ENCODE assay signal across 1 cellular context in the genomic region with DNA sequence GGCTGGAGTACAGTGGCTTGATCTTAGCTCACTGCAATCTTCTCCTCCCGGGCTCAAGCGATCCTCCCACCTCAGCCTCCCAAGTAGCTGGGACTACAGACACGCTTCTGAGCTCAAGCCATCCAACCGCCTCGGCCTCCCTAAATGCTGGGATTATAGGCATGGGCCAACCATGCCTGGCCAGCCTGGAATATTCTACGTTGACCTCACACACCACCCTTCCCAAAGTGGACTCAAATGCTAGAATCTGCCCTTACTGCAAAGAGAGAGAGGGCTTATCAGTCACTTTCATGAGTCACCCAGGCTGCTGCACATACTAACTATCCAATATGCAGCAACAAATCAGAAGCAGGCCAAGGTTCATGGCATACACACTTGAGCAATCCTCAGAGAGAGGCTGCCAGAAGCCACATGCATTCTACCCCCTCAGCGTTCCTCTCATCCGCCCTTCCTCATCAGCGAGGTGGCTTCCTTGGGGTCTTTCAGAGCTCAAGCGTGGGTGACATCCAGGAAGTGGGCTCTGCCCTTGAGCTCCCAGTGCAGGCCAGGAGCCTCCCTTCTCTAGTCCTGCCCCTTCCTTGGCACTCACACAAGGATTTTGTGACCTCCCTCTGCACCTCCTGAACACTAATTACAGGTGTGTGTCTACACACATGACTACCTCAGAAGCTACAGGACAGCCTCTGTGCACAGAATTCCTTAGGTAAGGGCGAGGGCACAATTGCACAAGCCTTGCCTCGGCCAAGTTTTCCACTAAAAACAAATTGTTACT.
A peak's percentile ranks its signal among the peaks of the same experiment; 100 is the strongest.
TF ChIP-seq lines count a peak whose summit lies in the region.

No MANE protein-coding gene starts in this region.

TF ChIP-seq in HepG2, 621 proteins besides CTCF, POLR2A, EP300 and RAD21 (continued from another document and continues in another):
- TF ChIP-seq, protein P1, sequence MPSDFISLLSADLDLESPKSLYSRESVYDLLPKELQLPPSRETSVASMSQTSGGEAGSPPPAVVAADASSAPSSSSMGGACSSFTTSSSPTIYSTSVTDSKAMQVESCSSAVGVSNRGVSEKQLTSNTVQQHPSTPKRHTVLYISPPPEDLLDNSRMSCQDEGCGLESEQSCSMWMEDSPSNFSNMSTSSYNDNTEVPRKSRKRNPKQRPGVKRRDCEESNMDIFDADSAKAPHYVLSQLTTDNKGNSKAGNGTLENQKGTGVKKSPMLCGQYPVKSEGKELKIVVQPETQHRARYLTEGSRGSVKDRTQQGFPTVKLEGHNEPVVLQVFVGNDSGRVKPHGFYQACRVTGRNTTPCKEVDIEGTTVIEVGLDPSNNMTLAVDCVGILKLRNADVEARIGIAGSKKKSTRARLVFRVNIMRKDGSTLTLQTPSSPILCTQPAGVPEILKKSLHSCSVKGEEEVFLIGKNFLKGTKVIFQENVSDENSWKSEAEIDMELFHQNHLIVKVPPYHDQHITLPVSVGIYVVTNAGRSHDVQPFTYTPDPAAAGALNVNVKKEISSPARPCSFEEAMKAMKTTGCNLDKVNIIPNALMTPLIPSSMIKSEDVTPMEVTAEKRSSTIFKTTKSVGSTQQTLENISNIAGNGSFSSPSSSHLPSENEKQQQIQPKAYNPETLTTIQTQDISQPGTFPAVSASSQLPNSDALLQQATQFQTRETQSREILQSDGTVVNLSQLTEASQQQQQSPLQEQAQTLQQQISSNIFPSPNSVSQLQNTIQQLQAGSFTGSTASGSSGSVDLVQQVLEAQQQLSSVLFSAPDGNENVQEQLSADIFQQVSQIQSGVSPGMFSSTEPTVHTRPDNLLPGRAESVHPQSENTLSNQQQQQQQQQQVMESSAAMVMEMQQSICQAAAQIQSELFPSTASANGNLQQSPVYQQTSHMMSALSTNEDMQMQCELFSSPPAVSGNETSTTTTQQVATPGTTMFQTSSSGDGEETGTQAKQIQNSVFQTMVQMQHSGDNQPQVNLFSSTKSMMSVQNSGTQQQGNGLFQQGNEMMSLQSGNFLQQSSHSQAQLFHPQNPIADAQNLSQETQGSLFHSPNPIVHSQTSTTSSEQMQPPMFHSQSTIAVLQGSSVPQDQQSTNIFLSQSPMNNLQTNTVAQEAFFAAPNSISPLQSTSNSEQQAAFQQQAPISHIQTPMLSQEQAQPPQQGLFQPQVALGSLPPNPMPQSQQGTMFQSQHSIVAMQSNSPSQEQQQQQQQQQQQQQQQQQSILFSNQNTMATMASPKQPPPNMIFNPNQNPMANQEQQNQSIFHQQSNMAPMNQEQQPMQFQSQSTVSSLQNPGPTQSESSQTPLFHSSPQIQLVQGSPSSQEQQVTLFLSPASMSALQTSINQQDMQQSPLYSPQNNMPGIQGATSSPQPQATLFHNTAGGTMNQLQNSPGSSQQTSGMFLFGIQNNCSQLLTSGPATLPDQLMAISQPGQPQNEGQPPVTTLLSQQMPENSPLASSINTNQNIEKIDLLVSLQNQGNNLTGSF (CRISPR knock-in tag; IDR thresholded peaks at IDR 0.05), result no peak
- TF ChIP-seq NR1H2 (CRISPR knock-in tag; IDR thresholded peaks at IDR 0.05; ENCODE audit: borderline replicate concordance, low read depth) (no peak; the same call in 1 of the 2 replicates), ZNF224 (CRISPR knock-in tag; IDR thresholded peaks at IDR 0.05) (no peak), DR1 (CRISPR knock-in tag; IDR thresholded peaks at IDR 0.05) (no peak), KMT2B (CRISPR knock-in tag; IDR thresholded peaks at IDR 0.05) (no peak), MTA1 (CRISPR knock-in tag; IDR thresholded peaks at IDR 0.05; ENCODE audit: borderline replicate concordance) (peak; percentile 62; the same call in 1 of the 2 replicates), ZNF382 (CRISPR knock-in tag; IDR thresholded peaks at IDR 0.05; ENCODE audit: borderline replicate concordance) (no peak), ZNF747 (CRISPR knock-in tag; IDR thresholded peaks at IDR 0.05; ENCODE audit: borderline replicate concordance) (no peak), PHF5A (CRISPR knock-in tag; IDR thresholded peaks at IDR 0.05; ENCODE audit: low read depth, unreplicated experiment) (no peak), ZKSCAN1 (IDR thresholded peaks at IDR 0.05; ENCODE audit: low read length) (peak; percentile 54; the same call in 1 of the 2 replicates), ZNF260 (CRISPR knock-in tag; IDR thresholded peaks at IDR 0.05; ENCODE audit: borderline replicate concordance, low read depth) (no peak), ZNF10 (CRISPR knock-in tag; IDR thresholded peaks at IDR 0.05; ENCODE audit: borderline replicate concordance, low read depth) (no peak), ZBTB7A (CRISPR knock-in tag; IDR thresholded peaks at IDR 0.05) (peak; percentile 77; the same call in 1 of the 2 replicates), PRMT3 (CRISPR knock-in tag; IDR thresholded peaks at IDR 0.05; ENCODE audit: borderline replicate concordance, low read depth) (no peak), ZNF570 (CRISPR knock-in tag; IDR thresholded peaks at IDR 0.05; ENCODE audit: borderline replicate concordance) (no peak), SETDB1 (CRISPR knock-in tag; IDR thresholded peaks at IDR 0.05; ENCODE audit: borderline replicate concordance) (no peak), TEAD2 (CRISPR knock-in tag; IDR thresholded peaks at IDR 0.05) (no peak), ARHGAP35 (CRISPR knock-in tag; IDR thresholded peaks at IDR 0.05; ENCODE audit: borderline replicate concordance) (no peak), ASH2L (IDR thresholded peaks at IDR 0.05; ENCODE audit: insufficient read length, low read depth, low read length) (peak; percentile 61), PLRG1 (conservative IDR thresholded peaks at IDR 0.05) (no peak), TSC22D2 (CRISPR knock-in tag; IDR thresholded peaks at IDR 0.05; ENCODE audit: borderline replicate concordance) (0 out of 2 replicates have a peak, but pooled peaks have one; percentile 45), HNRNPH1 (optimal IDR thresholded peaks at IDR 0.05; ENCODE audit: low read depth, low read length) (no peak), TBX2 (CRISPR knock-in tag; IDR thresholded peaks at IDR 0.05; ENCODE audit: borderline replicate concordance) (peak; percentile 63; the same call in 1 of the 2 replicates), ZBTB42 (CRISPR knock-in tag; IDR thresholded peaks at IDR 0.05) (no peak), ZNF235 (CRISPR knock-in tag; IDR thresholded peaks at IDR 0.05; ENCODE audit: borderline replicate concordance) (0 out of 2 replicates have a peak, but pooled peaks have one; percentile 36), CENPT (CRISPR knock-in tag; IDR thresholded peaks at IDR 0.05; ENCODE audit: low read depth) (no peak), U2AF2 (IDR thresholded peaks at IDR 0.05; ENCODE audit: low read depth, low read length) (no peak), ZNF616 (CRISPR knock-in tag; IDR thresholded peaks at IDR 0.05; ENCODE audit: low read depth) (no peak), ZNF383 (CRISPR knock-in tag; IDR thresholded peaks at IDR 0.05; ENCODE audit: borderline replicate concordance) (no peak), MTF2 (CRISPR knock-in tag; IDR thresholded peaks at IDR 0.05; ENCODE audit: borderline replicate concordance) (no peak), ZNF333 (CRISPR knock-in tag; IDR thresholded peaks at IDR 0.05; ENCODE audit: borderline replicate concordance) (no peak), ZNF124 (CRISPR knock-in tag; IDR thresholded peaks at IDR 0.05) (no peak), REL (CRISPR knock-in tag; conservative IDR thresholded peaks at IDR 0.05) (no peak), SRF (IDR thresholded peaks at IDR 0.05; ENCODE audit: low read depth, low read length) (no peak), TAF1 (CRISPR knock-in tag; IDR thresholded peaks at IDR 0.05) (peak; percentile 23; the same call in 1 of the 2 replicates), MAZ (IDR thresholded peaks at IDR 0.05; ENCODE audit: borderline replicate concordance, low read depth, low read length) (no peak), MAZ (CRISPR knock-in tag; IDR thresholded peaks at IDR 0.05; ENCODE audit: low read depth) (0 out of 2 replicates have a peak, but pooled peaks have one; percentile 18), BRCA1 (CRISPR knock-in tag; IDR thresholded peaks at IDR 0.05) (no peak), ZNF672 (CRISPR knock-in tag; IDR thresholded peaks at IDR 0.05) (no peak), ZNF766 (CRISPR knock-in tag; IDR thresholded peaks at IDR 0.05; ENCODE audit: borderline replicate concordance) (no peak), ZNF720 (CRISPR knock-in tag; IDR thresholded peaks at IDR 0.05) (no peak), PAF1 (CRISPR knock-in tag; IDR thresholded peaks at IDR 0.05) (no peak)
- TF ChIP-seq, protein P2, sequence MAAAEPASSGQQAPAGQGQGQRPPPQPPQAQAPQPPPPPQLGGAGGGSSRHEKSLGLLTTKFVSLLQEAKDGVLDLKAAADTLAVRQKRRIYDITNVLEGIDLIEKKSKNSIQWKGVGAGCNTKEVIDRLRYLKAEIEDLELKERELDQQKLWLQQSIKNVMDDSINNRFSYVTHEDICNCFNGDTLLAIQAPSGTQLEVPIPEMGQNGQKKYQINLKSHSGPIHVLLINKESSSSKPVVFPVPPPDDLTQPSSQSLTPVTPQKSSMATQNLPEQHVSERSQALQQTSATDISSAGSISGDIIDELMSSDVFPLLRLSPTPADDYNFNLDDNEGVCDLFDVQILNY (CRISPR knock-in tag; conservative IDR thresholded peaks at IDR 0.05), result no peak
- TF ChIP-seq, protein P3, sequence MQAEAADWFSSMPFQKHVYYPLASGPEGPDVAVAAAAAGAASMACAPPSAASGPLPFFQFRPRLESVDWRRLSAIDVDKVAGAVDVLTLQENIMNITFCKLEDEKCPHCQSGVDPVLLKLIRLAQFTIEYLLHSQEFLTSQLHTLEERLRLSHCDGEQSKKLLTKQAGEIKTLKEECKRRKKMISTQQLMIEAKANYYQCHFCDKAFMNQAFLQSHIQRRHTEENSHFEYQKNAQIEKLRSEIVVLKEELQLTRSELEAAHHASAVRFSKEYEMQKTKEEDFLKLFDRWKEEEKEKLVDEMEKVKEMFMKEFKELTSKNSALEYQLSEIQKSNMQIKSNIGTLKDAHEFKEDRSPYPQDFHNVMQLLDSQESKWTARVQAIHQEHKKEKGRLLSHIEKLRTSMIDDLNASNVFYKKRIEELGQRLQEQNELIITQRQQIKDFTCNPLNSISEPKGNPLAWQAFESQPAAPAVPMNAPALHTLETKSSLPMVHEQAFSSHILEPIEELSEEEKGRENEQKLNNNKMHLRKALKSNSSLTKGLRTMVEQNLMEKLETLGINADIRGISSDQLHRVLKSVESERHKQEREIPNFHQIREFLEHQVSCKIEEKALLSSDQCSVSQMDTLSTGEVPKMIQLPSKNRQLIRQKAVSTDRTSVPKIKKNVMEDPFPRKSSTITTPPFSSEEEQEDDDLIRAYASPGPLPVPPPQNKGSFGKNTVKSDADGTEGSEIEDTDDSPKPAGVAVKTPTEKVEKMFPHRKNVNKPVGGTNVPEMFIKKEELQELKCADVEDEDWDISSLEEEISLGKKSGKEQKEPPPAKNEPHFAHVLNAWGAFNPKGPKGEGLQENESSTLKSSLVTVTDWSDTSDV (CRISPR knock-in tag; IDR thresholded peaks at IDR 0.05), result no peak
- TF ChIP-seq, protein P4, sequence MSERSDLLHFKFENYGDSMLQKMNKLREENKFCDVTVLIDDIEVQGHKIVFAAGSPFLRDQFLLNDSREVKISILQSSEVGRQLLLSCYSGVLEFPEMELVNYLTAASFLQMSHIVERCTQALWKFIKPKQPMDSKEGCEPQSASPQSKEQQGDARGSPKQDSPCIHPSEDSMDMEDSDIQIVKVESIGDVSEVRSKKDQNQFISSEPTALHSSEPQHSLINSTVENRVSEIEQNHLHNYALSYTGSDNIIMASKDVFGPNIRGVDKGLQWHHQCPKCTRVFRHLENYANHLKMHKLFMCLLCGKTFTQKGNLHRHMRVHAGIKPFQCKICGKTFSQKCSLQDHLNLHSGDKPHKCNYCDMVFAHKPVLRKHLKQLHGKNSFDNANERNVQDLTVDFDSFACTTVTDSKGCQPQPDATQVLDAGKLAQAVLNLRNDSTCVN (CRISPR knock-in tag; IDR thresholded peaks at IDR 0.05; ENCODE audit: borderline replicate concordance), result peak; percentile 49; the same call in 1 of the 2 replicates
- TF ChIP-seq, protein P5, sequence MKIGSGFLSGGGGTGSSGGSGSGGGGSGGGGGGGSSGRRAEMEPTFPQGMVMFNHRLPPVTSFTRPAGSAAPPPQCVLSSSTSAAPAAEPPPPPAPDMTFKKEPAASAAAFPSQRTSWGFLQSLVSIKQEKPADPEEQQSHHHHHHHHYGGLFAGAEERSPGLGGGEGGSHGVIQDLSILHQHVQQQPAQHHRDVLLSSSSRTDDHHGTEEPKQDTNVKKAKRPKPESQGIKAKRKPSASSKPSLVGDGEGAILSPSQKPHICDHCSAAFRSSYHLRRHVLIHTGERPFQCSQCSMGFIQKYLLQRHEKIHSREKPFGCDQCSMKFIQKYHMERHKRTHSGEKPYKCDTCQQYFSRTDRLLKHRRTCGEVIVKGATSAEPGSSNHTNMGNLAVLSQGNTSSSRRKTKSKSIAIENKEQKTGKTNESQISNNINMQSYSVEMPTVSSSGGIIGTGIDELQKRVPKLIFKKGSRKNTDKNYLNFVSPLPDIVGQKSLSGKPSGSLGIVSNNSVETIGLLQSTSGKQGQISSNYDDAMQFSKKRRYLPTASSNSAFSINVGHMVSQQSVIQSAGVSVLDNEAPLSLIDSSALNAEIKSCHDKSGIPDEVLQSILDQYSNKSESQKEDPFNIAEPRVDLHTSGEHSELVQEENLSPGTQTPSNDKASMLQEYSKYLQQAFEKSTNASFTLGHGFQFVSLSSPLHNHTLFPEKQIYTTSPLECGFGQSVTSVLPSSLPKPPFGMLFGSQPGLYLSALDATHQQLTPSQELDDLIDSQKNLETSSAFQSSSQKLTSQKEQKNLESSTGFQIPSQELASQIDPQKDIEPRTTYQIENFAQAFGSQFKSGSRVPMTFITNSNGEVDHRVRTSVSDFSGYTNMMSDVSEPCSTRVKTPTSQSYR (CRISPR knock-in tag; IDR thresholded peaks at IDR 0.05; ENCODE audit: borderline replicate concordance), result peak; percentile 70; the same call in 1 of the 2 replicates
- TF ChIP-seq, protein P6, sequence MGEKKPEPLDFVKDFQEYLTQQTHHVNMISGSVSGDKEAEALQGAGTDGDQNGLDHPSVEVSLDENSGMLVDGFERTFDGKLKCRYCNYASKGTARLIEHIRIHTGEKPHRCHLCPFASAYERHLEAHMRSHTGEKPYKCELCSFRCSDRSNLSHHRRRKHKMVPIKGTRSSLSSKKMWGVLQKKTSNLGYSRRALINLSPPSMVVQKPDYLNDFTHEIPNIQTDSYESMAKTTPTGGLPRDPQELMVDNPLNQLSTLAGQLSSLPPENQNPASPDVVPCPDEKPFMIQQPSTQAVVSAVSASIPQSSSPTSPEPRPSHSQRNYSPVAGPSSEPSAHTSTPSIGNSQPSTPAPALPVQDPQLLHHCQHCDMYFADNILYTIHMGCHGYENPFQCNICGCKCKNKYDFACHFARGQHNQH (CRISPR knock-in tag; IDR thresholded peaks at IDR 0.05), result peak; percentile 85; the same call in 1 of the 2 replicates
- TF ChIP-seq, protein P7, sequence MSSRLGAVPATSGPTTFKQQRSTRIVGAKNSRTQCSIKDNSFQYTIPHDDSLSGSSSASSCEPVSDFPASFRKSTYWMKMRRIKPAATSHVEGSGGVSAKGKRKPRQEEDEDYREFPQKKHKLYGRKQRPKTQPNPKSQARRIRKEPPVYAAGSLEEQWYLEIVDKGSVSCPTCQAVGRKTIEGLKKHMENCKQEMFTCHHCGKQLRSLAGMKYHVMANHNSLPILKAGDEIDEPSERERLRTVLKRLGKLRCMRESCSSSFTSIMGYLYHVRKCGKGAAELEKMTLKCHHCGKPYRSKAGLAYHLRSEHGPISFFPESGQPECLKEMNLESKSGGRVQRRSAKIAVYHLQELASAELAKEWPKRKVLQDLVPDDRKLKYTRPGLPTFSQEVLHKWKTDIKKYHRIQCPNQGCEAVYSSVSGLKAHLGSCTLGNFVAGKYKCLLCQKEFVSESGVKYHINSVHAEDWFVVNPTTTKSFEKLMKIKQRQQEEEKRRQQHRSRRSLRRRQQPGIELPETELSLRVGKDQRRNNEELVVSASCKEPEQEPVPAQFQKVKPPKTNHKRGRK (CRISPR knock-in tag; IDR thresholded peaks at IDR 0.05), result no peak
